In genomic region chr2:168890006-168890782, GRCh38 we compare ENCODE assay signal across 1 cellular context.
A peak's percentile ranks its signal among the peaks of the same experiment; 100 is the strongest.
TF ChIP-seq lines count a peak whose summit lies in the region.

TSS of gene SPC25 (minus strand) at chr2:168890430. CDS start at chr2:168889519, 911 bp downstream.

TF ChIP-seq in K562, 482 proteins besides CTCF, POLR2A, EP300 and RAD21 (continued from another document and continues in another):
- TF ChIP-seq, protein P1, sequence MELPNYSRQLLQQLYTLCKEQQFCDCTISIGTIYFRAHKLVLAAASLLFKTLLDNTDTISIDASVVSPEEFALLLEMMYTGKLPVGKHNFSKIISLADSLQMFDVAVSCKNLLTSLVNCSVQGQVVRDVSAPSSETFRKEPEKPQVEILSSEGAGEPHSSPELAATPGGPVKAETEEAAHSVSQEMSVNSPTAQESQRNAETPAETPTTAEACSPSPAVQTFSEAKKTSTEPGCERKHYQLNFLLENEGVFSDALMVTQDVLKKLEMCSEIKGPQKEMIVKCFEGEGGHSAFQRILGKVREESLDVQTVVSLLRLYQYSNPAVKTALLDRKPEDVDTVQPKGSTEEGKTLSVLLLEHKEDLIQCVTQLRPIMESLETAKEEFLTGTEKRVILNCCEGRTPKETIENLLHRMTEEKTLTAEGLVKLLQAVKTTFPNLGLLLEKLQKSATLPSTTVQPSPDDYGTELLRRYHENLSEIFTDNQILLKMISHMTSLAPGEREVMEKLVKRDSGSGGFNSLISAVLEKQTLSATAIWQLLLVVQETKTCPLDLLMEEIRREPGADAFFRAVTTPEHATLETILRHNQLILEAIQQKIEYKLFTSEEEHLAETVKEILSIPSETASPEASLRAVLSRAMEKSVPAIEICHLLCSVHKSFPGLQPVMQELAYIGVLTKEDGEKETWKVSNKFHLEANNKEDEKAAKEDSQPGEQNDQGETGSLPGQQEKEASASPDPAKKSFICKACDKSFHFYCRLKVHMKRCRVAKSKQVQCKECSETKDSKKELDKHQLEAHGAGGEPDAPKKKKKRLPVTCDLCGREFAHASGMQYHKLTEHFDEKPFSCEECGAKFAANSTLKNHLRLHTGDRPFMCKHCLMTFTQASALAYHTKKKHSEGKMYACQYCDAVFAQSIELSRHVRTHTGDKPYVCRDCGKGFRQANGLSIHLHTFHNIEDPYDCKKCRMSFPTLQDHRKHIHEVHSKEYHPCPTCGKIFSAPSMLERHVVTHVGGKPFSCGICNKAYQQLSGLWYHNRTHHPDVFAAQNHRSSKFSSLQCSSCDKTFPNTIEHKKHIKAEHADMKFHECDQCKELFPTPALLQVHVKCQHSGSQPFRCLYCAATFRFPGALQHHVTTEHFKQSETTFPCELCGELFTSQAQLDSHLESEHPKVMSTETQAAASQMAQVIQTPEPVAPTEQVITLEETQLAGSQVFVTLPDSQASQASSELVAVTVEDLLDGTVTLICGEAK (IDR thresholded peaks at IDR 0.05): peak; percentile 87
- TF ChIP-seq, protein P1 (CRISPR knock-in tag; IDR thresholded peaks at IDR 0.05): no peak
- TF ChIP-seq, protein P2, sequence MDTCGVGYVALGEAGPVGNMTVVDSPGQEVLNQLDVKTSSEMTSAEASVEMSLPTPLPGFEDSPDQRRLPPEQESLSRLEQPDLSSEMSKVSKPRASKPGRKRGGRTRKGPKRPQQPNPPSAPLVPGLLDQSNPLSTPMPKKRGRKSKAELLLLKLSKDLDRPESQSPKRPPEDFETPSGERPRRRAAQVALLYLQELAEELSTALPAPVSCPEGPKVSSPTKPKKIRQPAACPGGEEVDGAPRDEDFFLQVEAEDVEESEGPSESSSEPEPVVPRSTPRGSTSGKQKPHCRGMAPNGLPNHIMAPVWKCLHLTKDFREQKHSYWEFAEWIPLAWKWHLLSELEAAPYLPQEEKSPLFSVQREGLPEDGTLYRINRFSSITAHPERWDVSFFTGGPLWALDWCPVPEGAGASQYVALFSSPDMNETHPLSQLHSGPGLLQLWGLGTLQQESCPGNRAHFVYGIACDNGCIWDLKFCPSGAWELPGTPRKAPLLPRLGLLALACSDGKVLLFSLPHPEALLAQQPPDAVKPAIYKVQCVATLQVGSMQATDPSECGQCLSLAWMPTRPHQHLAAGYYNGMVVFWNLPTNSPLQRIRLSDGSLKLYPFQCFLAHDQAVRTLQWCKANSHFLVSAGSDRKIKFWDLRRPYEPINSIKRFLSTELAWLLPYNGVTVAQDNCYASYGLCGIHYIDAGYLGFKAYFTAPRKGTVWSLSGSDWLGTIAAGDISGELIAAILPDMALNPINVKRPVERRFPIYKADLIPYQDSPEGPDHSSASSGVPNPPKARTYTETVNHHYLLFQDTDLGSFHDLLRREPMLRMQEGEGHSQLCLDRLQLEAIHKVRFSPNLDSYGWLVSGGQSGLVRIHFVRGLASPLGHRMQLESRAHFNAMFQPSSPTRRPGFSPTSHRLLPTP (IDR thresholded peaks at IDR 0.05; ENCODE audit: borderline replicate concordance, extremely low read depth, insufficient read length): no peak
- TF ChIP-seq, protein P3, sequence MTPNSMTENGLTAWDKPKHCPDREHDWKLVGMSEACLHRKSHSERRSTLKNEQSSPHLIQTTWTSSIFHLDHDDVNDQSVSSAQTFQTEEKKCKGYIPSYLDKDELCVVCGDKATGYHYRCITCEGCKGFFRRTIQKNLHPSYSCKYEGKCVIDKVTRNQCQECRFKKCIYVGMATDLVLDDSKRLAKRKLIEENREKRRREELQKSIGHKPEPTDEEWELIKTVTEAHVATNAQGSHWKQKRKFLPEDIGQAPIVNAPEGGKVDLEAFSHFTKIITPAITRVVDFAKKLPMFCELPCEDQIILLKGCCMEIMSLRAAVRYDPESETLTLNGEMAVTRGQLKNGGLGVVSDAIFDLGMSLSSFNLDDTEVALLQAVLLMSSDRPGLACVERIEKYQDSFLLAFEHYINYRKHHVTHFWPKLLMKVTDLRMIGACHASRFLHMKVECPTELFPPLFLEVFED (CRISPR knock-in tag; conservative IDR thresholded peaks at IDR 0.05): no peak
- TF ChIP-seq POLR2AphosphoS5 (IDR thresholded peaks at IDR 0.05; ENCODE audit: control insufficient read depth, insufficient read depth, low read depth, low read length) (peak; percentile 91), JUND (IDR thresholded peaks at IDR 0.05; ENCODE audit: borderline replicate concordance, low read depth, low read length) (peak; percentile 17; the same call in 1 of the 2 replicates), JUND (tag; IDR thresholded peaks at IDR 0.05; ENCODE audit: borderline replicate concordance, low read depth, low read length) (no peak), CHCHD3 (CRISPR knock-in tag; IDR thresholded peaks at IDR 0.05) (0 out of 2 replicates have a peak, but pooled peaks have one; percentile 44), HNRNPLL (IDR thresholded peaks at IDR 0.05; ENCODE audit: low read depth, low read length, poor library complexity, severe bottlenecking) (peak; percentile 76), TEAD1 (CRISPR knock-in tag; IDR thresholded peaks at IDR 0.05) (peak in 1 of 2 experiments; percentile 70; a peak in 2 of 4 replicates), ZNF224 (CRISPR knock-in tag; IDR thresholded peaks at IDR 0.05) (no peak), FOXA3 (CRISPR knock-in tag; conservative IDR thresholded peaks at IDR 0.05 in 1 of 2, IDR thresholded peaks at IDR 0.05 in 1 of 2) (no peak), ESRRA (IDR thresholded peaks at IDR 0.05; ENCODE audit: borderline replicate concordance, low read depth) (peak; percentile 37; the same call in 1 of the 2 replicates), ETV1 (tag; conservative IDR thresholded peaks at IDR 0.05; ENCODE audit: low read depth) (0 out of 2 replicates have a peak, but pooled peaks have one; percentile 22), NFYB (IDR thresholded peaks at IDR 0.05; ENCODE audit: extremely low read depth, insufficient read length) (peak; percentile 99), MTA1 (IDR thresholded peaks at IDR 0.05; ENCODE audit: borderline replicate concordance) (0 out of 2 replicates have a peak, but pooled peaks have one; percentile 17), TBL1XR1 (IDR thresholded peaks at IDR 0.05; ENCODE audit: low read length in 2 of 2) (0 out of 4 replicates have a peak, but pooled peaks of 1 of the 2 experiments have one; percentile 4), E2F5 (CRISPR knock-in tag; IDR thresholded peaks at IDR 0.05) (peak; percentile 87), ZBTB1 (CRISPR knock-in tag; IDR thresholded peaks at IDR 0.05; ENCODE audit: borderline replicate concordance, low read depth) (0 out of 2 replicates have a peak, but pooled peaks have one; percentile 42), MAZ (CRISPR knock-in tag; conservative IDR thresholded peaks at IDR 0.05 in 1 of 2, IDR thresholded peaks at IDR 0.05 in 1 of 2) (peak; percentile 28 to 74; a peak in 1 of 4 replicates), SOX6 (IDR thresholded peaks at IDR 0.05) (0 out of 2 replicates have a peak, but pooled peaks have one; percentile 12), PKNOX1 (IDR thresholded peaks at IDR 0.05) (peak; percentile 46; the same call in 1 of the 2 replicates), ZNF197 (CRISPR knock-in tag; IDR thresholded peaks at IDR 0.05; ENCODE audit: low read depth) (peak; percentile 28; the same call in 1 of the 2 replicates), EGR1 (conservative IDR thresholded peaks at IDR 0.05) (peak; percentile 85), HMGN3 (IDR thresholded peaks at IDR 0.05; ENCODE audit: borderline replicate concordance, extremely low read depth, insufficient read length, low read depth, low read length) (peak; percentile 40), FOXA1 (IDR thresholded peaks at IDR 0.05; ENCODE audit: borderline replicate concordance) (no peak), CREM (IDR thresholded peaks at IDR 0.05; ENCODE audit: low read depth) (peak; percentile 76), ZNF766 (CRISPR knock-in tag; conservative IDR thresholded peaks at IDR 0.05) (no peak), SIX5 (IDR thresholded peaks at IDR 0.05; ENCODE audit: borderline replicate concordance in 1 of 2, insufficient read depth in 1 of 2, low read depth in 1 of 2, low read length in 2 of 2) (peak; percentile 90 to 94), CBX1 (IDR thresholded peaks at IDR 0.05; ENCODE audit: low read depth) (peak; percentile 84; the same call in 1 of the 2 replicates), ZNF212 (CRISPR knock-in tag; IDR thresholded peaks at IDR 0.05) (no peak), NCOA2 (IDR thresholded peaks at IDR 0.05; ENCODE audit: partially characterized antibody in 2 of 2) (no peak), RFX1 (IDR thresholded peaks at IDR 0.05) (no peak), ZNF324 (CRISPR knock-in tag; IDR thresholded peaks at IDR 0.05) (no peak), NFRKB (IDR thresholded peaks at IDR 0.05; ENCODE audit: low read depth) (peak; percentile 81; the same call in 1 of the 2 replicates), HES1 (IDR thresholded peaks at IDR 0.05; ENCODE audit: low read depth) (no peak), RBM34 (IDR thresholded peaks at IDR 0.05; ENCODE audit: borderline replicate concordance, insufficient read depth, low read length) (no peak)
- TF ChIP-seq, protein P4, sequence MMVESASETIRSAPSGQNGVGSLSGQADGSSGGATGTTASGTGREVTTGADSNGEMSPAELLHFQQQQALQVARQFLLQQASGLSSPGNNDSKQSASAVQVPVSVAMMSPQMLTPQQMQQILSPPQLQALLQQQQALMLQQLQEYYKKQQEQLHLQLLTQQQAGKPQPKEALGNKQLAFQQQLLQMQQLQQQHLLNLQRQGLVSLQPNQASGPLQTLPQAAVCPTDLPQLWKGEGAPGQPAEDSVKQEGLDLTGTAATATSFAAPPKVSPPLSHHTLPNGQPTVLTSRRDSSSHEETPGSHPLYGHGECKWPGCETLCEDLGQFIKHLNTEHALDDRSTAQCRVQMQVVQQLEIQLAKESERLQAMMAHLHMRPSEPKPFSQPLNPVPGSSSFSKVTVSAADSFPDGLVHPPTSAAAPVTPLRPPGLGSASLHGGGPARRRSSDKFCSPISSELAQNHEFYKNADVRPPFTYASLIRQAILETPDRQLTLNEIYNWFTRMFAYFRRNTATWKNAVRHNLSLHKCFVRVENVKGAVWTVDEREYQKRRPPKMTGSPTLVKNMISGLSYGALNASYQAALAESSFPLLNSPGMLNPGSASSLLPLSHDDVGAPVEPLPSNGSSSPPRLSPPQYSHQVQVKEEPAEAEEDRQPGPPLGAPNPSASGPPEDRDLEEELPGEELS (CRISPR knock-in tag; IDR thresholded peaks at IDR 0.05; ENCODE audit: borderline replicate concordance): no peak
- TF ChIP-seq, protein P5, sequence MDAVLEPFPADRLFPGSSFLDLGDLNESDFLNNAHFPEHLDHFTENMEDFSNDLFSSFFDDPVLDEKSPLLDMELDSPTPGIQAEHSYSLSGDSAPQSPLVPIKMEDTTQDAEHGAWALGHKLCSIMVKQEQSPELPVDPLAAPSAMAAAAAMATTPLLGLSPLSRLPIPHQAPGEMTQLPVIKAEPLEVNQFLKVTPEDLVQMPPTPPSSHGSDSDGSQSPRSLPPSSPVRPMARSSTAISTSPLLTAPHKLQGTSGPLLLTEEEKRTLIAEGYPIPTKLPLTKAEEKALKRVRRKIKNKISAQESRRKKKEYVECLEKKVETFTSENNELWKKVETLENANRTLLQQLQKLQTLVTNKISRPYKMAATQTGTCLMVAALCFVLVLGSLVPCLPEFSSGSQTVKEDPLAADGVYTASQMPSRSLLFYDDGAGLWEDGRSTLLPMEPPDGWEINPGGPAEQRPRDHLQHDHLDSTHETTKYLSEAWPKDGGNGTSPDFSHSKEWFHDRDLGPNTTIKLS (IDR thresholded peaks at IDR 0.05; ENCODE audit: borderline replicate concordance, low read depth): peak; percentile 92
- TF ChIP-seq, protein P6, sequence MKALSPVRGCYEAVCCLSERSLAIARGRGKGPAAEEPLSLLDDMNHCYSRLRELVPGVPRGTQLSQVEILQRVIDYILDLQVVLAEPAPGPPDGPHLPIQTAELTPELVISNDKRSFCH (CRISPR knock-in tag; IDR thresholded peaks at IDR 0.05): no peak
- TF ChIP-seq, protein P6 (tag; IDR thresholded peaks at IDR 0.05): peak; percentile 38; the same call in 1 of the 2 replicates
